In the genomic region with DNA sequence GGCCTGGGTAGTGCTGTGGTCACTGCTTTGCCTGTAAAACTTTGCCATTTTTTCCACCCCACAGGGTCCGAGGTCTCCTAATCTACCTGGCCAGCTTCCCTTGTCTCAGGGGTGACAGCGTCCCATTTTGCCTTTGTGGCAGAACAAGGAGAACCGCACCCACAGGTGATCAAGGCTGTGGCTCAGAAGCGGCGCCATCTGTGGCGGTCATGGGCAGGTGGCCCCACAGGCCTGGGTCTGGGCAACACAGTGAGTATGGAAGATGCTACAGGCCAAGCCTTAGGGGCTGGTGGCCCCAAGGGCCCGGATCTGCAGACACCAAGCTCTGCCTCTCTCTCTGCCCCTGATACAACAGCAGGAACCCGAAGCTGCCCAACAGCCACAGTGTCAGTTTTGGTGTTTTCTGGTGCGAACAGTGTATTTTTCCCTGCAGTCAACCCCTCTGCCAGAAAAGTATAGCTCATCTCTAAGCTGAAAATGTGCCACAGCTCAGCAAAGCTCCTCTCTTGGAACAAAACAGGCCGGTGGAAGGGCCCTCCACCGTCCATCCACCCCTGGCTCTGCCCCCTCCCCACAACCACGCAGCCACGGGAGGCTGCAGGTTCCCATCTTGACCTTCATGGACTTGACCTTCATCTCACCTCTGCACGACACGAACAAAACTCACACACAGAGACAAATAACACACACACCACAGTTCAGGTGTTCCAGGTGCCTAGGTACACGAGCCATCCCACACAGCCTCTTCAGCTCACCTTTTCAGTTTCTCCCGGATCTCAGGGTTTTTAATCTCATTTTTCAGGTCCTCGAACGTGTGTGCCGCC, we compare ENCODE assay signal across 9 cellular contexts.
"Had no signal": no experiment of that assay in that cellular context is flagged by ENCODE, and none has a peak within 500 bp of the region (broad histone marks: within the 10 kb centered on the region; RNA-seq: fewer than 3 reads in every experiment).

No MANE protein-coding gene starts in this region.

- H3K27me3 ChIP-seq: transverse colon had no signal

- H3K4me2 ChIP-seq: smooth muscle cell had no signal

- DNase-seq: activated CD4-positive, alpha-beta memory T cell treated with anti-CD3 and anti-CD28 coated beads, Interleukin-2, amount 10 ng/mL, durations not matched to agents 7 days and 5 days; activated CD8-positive, alpha-beta memory T cell treated with anti-CD3 and anti-CD28 coated beads, Interleukin-2, amount 50 U/mL, for 48 hours; activated naive CD4-positive, alpha-beta T cell treated with Interleukin-2 at 50 U/mL for 16 hours; activated naive CD8-positive, alpha-beta T cell treated with anti-CD3 and anti-CD28 coated beads, Interleukin-2, amount 50 U/mL, for 24 hours; foreskin melanocyte; T-helper 9 cell; transverse colon had no signal

- H3K4me3 ChIP-seq: smooth muscle cell, transverse colon had no signal

- H3K27ac ChIP-seq: transverse colon had no signal

- H3K36me3 ChIP-seq: transverse colon had no signal

- ATAC-seq: activated naive CD8-positive, alpha-beta T cell treated with anti-CD3 and anti-CD28 coated beads, Interleukin-2, amount 50 U/mL, for 24 hours; stimulated activated effector memory CD8-positive, alpha-beta T cell treated with anti-CD3 and anti-CD28 coated beads, Interleukin-12 subunit alpha, Interleukin-12 subunit beta, amount 100 ng/mL, for 72 hours had no signal

- H3K9me3 ChIP-seq: transverse colon had no signal
